ENCODE assay signal across 14 cellular contexts in genomic region chr6:109770779-109771178, GRCh38.
DNase-seq lines count a peak whose midpoint lies in the region; ATAC-seq lines count a peak whose summit lies in the region.
"Had no signal": no experiment of that assay in that cellular context is flagged by ENCODE, and none has a peak within 500 bp of the region (broad histone marks: within the 10 kb centered on the region; RNA-seq: fewer than 3 reads in every experiment).

No MANE protein-coding gene starts in this region.

- H3K9me3 Mint-ChIP-seq in activated naive CD8-positive, alpha-beta T cell treated with anti-CD3 and anti-CD28 coated beads, Interleukin-2, amount 10 ng/mL, durations not matched to agents 7 days and 5 days = peaks cover 2% of the 10 kb centered on the region
- H3K9me3 Mint-ChIP-seq in activated naive CD8-positive, alpha-beta T cell treated with anti-CD3 and anti-CD28 coated beads for 36 hours = no peaks in the 10 kb centered on the region

- H3K79me2 ChIP-seq in mesendoderm (ENCODE audit: control insufficient read depth, insufficient read depth, low read length) = no peaks in the 10 kb centered on the region

- H2BK15ac ChIP-seq in mesendoderm (replicated peaks; ENCODE audit: low read depth) = no peak overlapping the region

- no peaks in the 10 kb centered on the region for H3K4me1 ChIP-seq in mesendoderm (ENCODE audit: control insufficient read depth, low read depth, low read length)

- H4K5ac ChIP-seq in mesendoderm (ENCODE audit: low read length) = no peak overlapping the region

- no peak overlapping the region for H3K27ac ChIP-seq in mesendoderm (ENCODE audit: low read depth, low read length)
- H3K27ac ChIP-seq: C4-2B, SJSA1 had no signal

- no peak overlapping the region for H3K4me2 ChIP-seq in mesendoderm (ENCODE audit: low read length)

- no peak overlapping the region for H2BK120ac ChIP-seq in mesendoderm (ENCODE audit: low read depth, low read length)

- no peak overlapping the region for H3K9ac ChIP-seq in mesendoderm (ENCODE audit: low read length)

- no CpG with 5 or more reads among the region's 5 CpGs for WGBS in mesendoderm (ENCODE audit: extremely low coverage, insufficient coverage, low lambda C conversion rate)

- no peak overlapping the region for H3K4me3 ChIP-seq in mesendoderm (ENCODE audit: low read length)
- H3K4me3 ChIP-seq: SJSA1 had no signal

- H3K36me3 Mint-ChIP-seq in activated naive CD8-positive, alpha-beta T cell treated with anti-CD3 and anti-CD28 coated beads, Interleukin-2, amount 10 ng/mL, durations not matched to agents 7 days and 5 days = peaks cover 13% of the 10 kb centered on the region
- peaks cover 22% of the 10 kb centered on the region for H3K36me3 Mint-ChIP-seq in activated naive CD8-positive, alpha-beta T cell treated with anti-CD3 and anti-CD28 coated beads for 36 hours

- no peak overlapping the region for H2BK5ac ChIP-seq in mesendoderm (ENCODE audit: low read length)

- peaks cover 7% of the 10 kb centered on the region for H3K4me1 Mint-ChIP-seq in activated naive CD8-positive, alpha-beta T cell treated with anti-CD3 and anti-CD28 coated beads, Interleukin-2, amount 10 ng/mL, durations not matched to agents 7 days and 5 days
- peaks cover 4% of the 10 kb centered on the region for H3K4me1 Mint-ChIP-seq in activated naive CD8-positive, alpha-beta T cell treated with anti-CD3 and anti-CD28 coated beads for 36 hours

- H3K18ac ChIP-seq in mesendoderm (ENCODE audit: low read length) = no peak overlapping the region

- no peak for ATAC-seq in activated naive CD8-positive, alpha-beta T cell treated with anti-CD3 and anti-CD28 coated beads, Interleukin-2, amount 10 ng/mL, durations not matched to agents 7 days and 5 days (ENCODE audit: low read depth)

- no peaks in the 10 kb centered on the region for H3K36me3 ChIP-seq in mesendoderm (ENCODE audit: control insufficient read depth, insufficient read depth, low read length)
- H3K36me3 ChIP-seq: SJSA1 had no signal

- H3K56ac ChIP-seq in mesendoderm (ENCODE audit: low read length) = no peak overlapping the region

- H3K27me3 ChIP-seq in mesendoderm (ENCODE audit: insufficient read depth, low read length, poor library complexity) = no peaks in the 10 kb centered on the region
- H3K27me3 ChIP-seq: SJSA1 had no signal

- H4K8ac ChIP-seq in mesendoderm (ENCODE audit: low read depth, low read length) = no peak overlapping the region

- no peak overlapping the region for H3K4ac ChIP-seq in mesendoderm (ENCODE audit: low read depth, low read length)

- peak overlapping the region; percentile 66 for H3K27ac Mint-ChIP-seq in activated naive CD8-positive, alpha-beta T cell treated with anti-CD3 and anti-CD28 coated beads, Interleukin-2, amount 10 ng/mL, durations not matched to agents 7 days and 5 days
- H3K27ac Mint-ChIP-seq in activated naive CD8-positive, alpha-beta T cell treated with anti-CD3 and anti-CD28 coated beads for 36 hours = no peak overlapping the region

- no peak overlapping the region for H3K4me3 Mint-ChIP-seq in activated naive CD8-positive, alpha-beta T cell treated with anti-CD3 and anti-CD28 coated beads, Interleukin-2, amount 10 ng/mL, durations not matched to agents 7 days and 5 days
- H3K4me3 Mint-ChIP-seq in activated naive CD8-positive, alpha-beta T cell treated with anti-CD3 and anti-CD28 coated beads for 36 hours = no peak overlapping the region

- POLR2A ChIA-PET in activated naive CD8-positive, alpha-beta T cell treated with anti-CD3 and anti-CD28 coated beads, Interleukin-2, amount 10 ng/mL, durations not matched to agents 7 days and 5 days (lab: Charles Lee) = no interaction called here

- no peaks in the 10 kb centered on the region for H3K27me3 Mint-ChIP-seq in activated naive CD8-positive, alpha-beta T cell treated with anti-CD3 and anti-CD28 coated beads, Interleukin-2, amount 10 ng/mL, durations not matched to agents 7 days and 5 days
- H3K27me3 Mint-ChIP-seq in activated naive CD8-positive, alpha-beta T cell treated with anti-CD3 and anti-CD28 coated beads for 36 hours = no peaks in the 10 kb centered on the region

- H3K23ac ChIP-seq in mesendoderm (ENCODE audit: low read length) = no peak overlapping the region

- no peaks in the 10 kb centered on the region for H3K79me1 ChIP-seq in mesendoderm (ENCODE audit: low read length)

- no peak overlapping the region for H2AK5ac ChIP-seq in mesendoderm (ENCODE audit: low read length)

- no peak for DNase-seq in activated naive CD8-positive, alpha-beta T cell treated with anti-CD3 and anti-CD28 coated beads, Interleukin-2, amount 10 ng/mL, durations not matched to agents 7 days and 5 days
- DNase-seq in activated naive CD8-positive, alpha-beta T cell treated with anti-CD3 and anti-CD28 coated beads for 36 hours = no peak
- DNase-seq in OCI-M1 (lab: John Stamatoyannopoulos, UW) (peak; percentile 68), mesendoderm (peak; percentile 72), T-helper 2 cell (no peak), T-helper 1 cell (no peak)
- no peak for DNase-seq in activated CD4-positive, CD25-positive, alpha-beta regulatory T cell (lab: John Stamatoyannopoulos, UW)
- DNase-seq: COR-L47, KG1, NCI-H1105 treated with DMSO at 0.1 percent for 48 hours, NCI-H1694 treated with DMSO at 0.1 percent for 48 hours, NCI-H226 had no signal

Comparison
In these comparisons a context has a peak if more than half of its experiments do, and no peak if none do; other contexts are left out.
1. DNase-seq: peak in OCI-M1 (single experiment) and mesendoderm (single experiment); none in activated naive CD8-positive, alpha-beta T cell treated with anti-CD3 and anti-CD28 coated beads, Interleukin-2, amount 10 ng/mL, durations not matched to agents 7 days and 5 days (single experiment), activated naive CD8-positive, alpha-beta T cell treated with anti-CD3 and anti-CD28 coated beads for 36 hours (single experiment), T-helper 2 cell (0 of 5), T-helper 1 cell (0 of 5) and activated CD4-positive, CD25-positive, alpha-beta regulatory T cell (0 of 4).